Comparison of ENCODE assay signal across 8 cellular contexts in genomic region chr2:219279916-219280516, GRCh38. TPM values are rescaled to one million over a fixed set of nuclear protein-coding genes. Genes with fewer than 3 reads are reported as not detected.
DNase-seq lines count a peak whose midpoint lies in the region; ATAC-seq, FAIRE-seq and TF ChIP-seq lines count a peak whose summit lies in the region.

No MANE protein-coding gene starts in this region.

- H2AFZ ChIP-seq in hepatocyte, result no peak overlapping the region

- peaks cover 6% of the 10 kb centered on the region; the same call in 1 of the 2 replicates for H3K36me3 Mint-ChIP-seq in WTC11

- H3K9me2 ChIP-seq in hepatocyte (replicated peaks; ENCODE audit: insufficient read depth), result no peaks in the 10 kb centered on the region

- H3K4me1 Mint-ChIP-seq in WTC11, result peaks cover 24% of the 10 kb centered on the region

- H3K4me2 ChIP-seq in hepatocyte, result peak overlapping the region; percentile 79

- no peaks in the 10 kb centered on the region for H3K9me3 ChIP-seq in hepatocyte (ENCODE audit: low read depth)
- no peaks in the 10 kb centered on the region for H3K9me3 ChIP-seq in small intestine (ENCODE audit: control insufficient read depth, low read depth)

- peaks cover 4% of the 10 kb centered on the region; the same call in 1 of the 2 replicates for H3K27me3 Mint-ChIP-seq in WTC11 (ENCODE audit: low read depth)

- WGBS in hepatocyte (ENCODE audit: low lambda C conversion rate, missing lambda C conversion rate), result 55% methylated on average over 12 of the region's 12 CpGs
- WGBS in small intestine, 3 donors, result 37 to 45% (median 45%) methylated on average over 12 of the region's 12 CpGs

- CTCF ChIA-PET in WTC11 (lab: Charles Lee), result interaction anchor here (0.9 to 6.5 kb wide), 4 partner anchors 14 to 73 kb away, joined by 3 to 158 read pairs (median 4); no protein-coding TSS in a partner anchor

- H3K27me3 ChIP-seq in hepatocyte, result no peaks in the 10 kb centered on the region
- no peaks in the 10 kb centered on the region for H3K27me3 ChIP-seq in small intestine (ENCODE audit: control insufficient read depth in 2 of 2, insufficient read depth in 2 of 2, low read length in 2 of 2)

- H3K4me1 ChIP-seq in hepatocyte (ENCODE audit: insufficient read depth) (peaks cover 14% of the 10 kb centered on the region), small intestine (ENCODE audit: control insufficient read depth in 2 of 2, insufficient read depth in 1 of 2, low read depth in 1 of 2, low read length in 1 of 2) (peaks cover 0 to 6% of the 10 kb centered on the region in 2 donors)

- POLR2A ChIA-PET in WTC11 (lab: Charles Lee), result interaction anchor here (0.6 to 3.0 kb wide), 6 partner anchors 15 to 218 kb away, joined by 3 to 21 read pairs (median 10); partner anchors contain the start of genes ABCB6, GMPPA, TUBA4A and TUBA4B

- peak overlapping the region; percentile 88 for H3K4me3 Mint-ChIP-seq in WTC11

- H3K27ac ChIP-seq in hepatocyte (peak overlapping the region; percentile 95), small intestine (ENCODE audit: low read depth in 1 of 2, low read length in 1 of 2) (peak overlapping the region; percentile 82 to 97)

- FAIRE-seq in GM19239 (lab: Jason Lieb, UNC) (peak; percentile 92), small intestine (lab: Jason Lieb, UNC) (no peak)

- ATAC-seq in WTC11 (no peak), GM21717 (IDR thresholded peaks at IDR 0.05; ENCODE audit: unreplicated experiment) (no peak)

- TF ChIP-seq CTCF in WTC11 (IDR thresholded peaks at IDR 0.05), result no peak
- no peak for TF ChIP-seq CTCF in hepatocyte (IDR thresholded peaks at IDR 0.05; ENCODE audit: poor library complexity)

- DNase-seq in GM19239 (ENCODE audit: insufficient read length, low spot score), result no peak
- no peak for DNase-seq in WTC11 (ENCODE audit: low spot score)
- DNase-seq in hepatocyte (ENCODE audit: low spot score), result no peak
- DNase-seq in small intestine, result no peak
- no peak for DNase-seq in NCI-H2081 treated with DMSO at 0.1 percent for 48 hours (lab: John Stamatoyannopoulos, UW)
- DNase-seq in stimulated activated CD4-positive, alpha-beta T cell treated with anti-CD3 and anti-CD28 coated beads, Interleukin-2, amount 100 ng/mL, for 48 hours, result no peak
- DNase-seq in NCI-H2029 (lab: John Stamatoyannopoulos, UW), result no peak

- H3K79me2 ChIP-seq in hepatocyte, result peaks cover 4% of the 10 kb centered on the region

- no peaks in the 10 kb centered on the region for H4K20me1 ChIP-seq in hepatocyte (ENCODE audit: insufficient read depth, poor library complexity, severe bottlenecking)

- H3K36me3 ChIP-seq in hepatocyte (replicated peaks; ENCODE audit: insufficient read depth, low read depth) (no peaks in the 10 kb centered on the region), small intestine (ENCODE audit: control insufficient read depth in 2 of 2, insufficient read depth in 2 of 2, low read length in 2 of 2) (peaks cover 4 to 7% of the 10 kb centered on the region in 2 donors)

- H3K9me3 Mint-ChIP-seq in WTC11, result no peaks in the 10 kb centered on the region

- peak overlapping the region; percentile 86 for H3K27ac Mint-ChIP-seq in WTC11

- peak overlapping the region; percentile 32 for H3K4me3 ChIP-seq in hepatocyte
- H3K4me3 ChIP-seq in small intestine (ENCODE audit: low read depth in 1 of 2, low read length in 2 of 2), result peak overlapping the region; percentile 60 to 74

TF ChIP-seq in WTC11, 78 proteins besides CTCF, POLR2A, EP300 and RAD21:
- TF ChIP-seq ZBTB21 (CRISPR knock-in tag; IDR thresholded peaks at IDR 0.05; ENCODE audit: borderline replicate concordance) (0 out of 2 replicates have a peak, but pooled peaks have one; percentile 87), TP53 (CRISPR knock-in tag; IDR thresholded peaks at IDR 0.05) (no peak), ZNF121 (CRISPR knock-in tag; IDR thresholded peaks at IDR 0.05) (0 out of 2 replicates have a peak, but pooled peaks have one; percentile 14)

RNA-seq across cellular contexts. Expression of gene DNAJB2, which starts 0.8 kb away (rescaled TPM):
- 36.1 to 42.8 TPM (median 40.3 TPM) in 3 replicates for total RNA-seq in WTC11 (2021)
- total RNA-seq in hepatocyte, result 47.4 and 50.7 TPM in 2 replicates
- polyA plus RNA-seq in hepatocyte, result 19.4 and 20.1 TPM in 2 replicates
- polyA plus RNA-seq in small intestine, result 10 to 100 TPM; 54.3 to 65.8 (median 61.1) TPM

RNA-seq across cellular contexts. Expression of gene TUBA4A, which starts 26.3 kb away (rescaled TPM):
- total RNA-seq in WTC11 (2021), result 40.8 to 58.7 TPM (median 52.3 TPM) in 3 replicates
- 4.7 and 9.6 TPM in 2 replicates for total RNA-seq in hepatocyte
- 10.5 and 14.3 TPM in 2 replicates for polyA plus RNA-seq in hepatocyte
- polyA plus RNA-seq in small intestine, result 10 to 100 TPM; 42.2 to 62.0 (median 57.5) TPM

RNA-seq across cellular contexts. Expression of gene TUBA4B, which starts 27.0 kb away (rescaled TPM):
- total RNA-seq in WTC11 (2021), result 0.20 TPM in 1 of 3 replicates, not detected in the others
- 0.13 TPM in 1 of 2 replicates, not detected in the other for total RNA-seq in hepatocyte
- not detected in 2 replicates for polyA plus RNA-seq in hepatocyte
- polyA plus RNA-seq in small intestine, result under 1 TPM in 2 of 3 donors, not detected in 1; 0.06 to 0.67 TPM

RNA-seq across cellular contexts. Expression of gene PTPRN, which starts 29.2 kb away (rescaled TPM):
- total RNA-seq in WTC11 (2021), result 3.8 to 5.7 TPM (median 5.2 TPM) in 3 replicates
- total RNA-seq in hepatocyte, result 3.5 and 4.6 TPM in 2 replicates
- polyA plus RNA-seq in hepatocyte, result 9.8 and 9.9 TPM in 2 replicates
- polyA plus RNA-seq in small intestine, result 1 to 10 TPM in 2 of 3 donors, not detected in 1; 1.6 to 9.4 TPM

RNA-seq across cellular contexts. Expression of gene STK16, which starts 34.7 kb away (rescaled TPM):
- total RNA-seq in WTC11 (2021) (27.4 to 28.8 TPM (median 27.5 TPM) in 3 replicates), hepatocyte (35.6 and 38.8 TPM in 2 replicates)
- polyA plus RNA-seq in hepatocyte (7.7 and 10.1 TPM in 2 replicates), small intestine (10 to 100 TPM; 31.1 to 53.4 (median 44.5) TPM)
